Comparison of ENCODE assay signal across 8 cellular contexts in genomic region chr2:178478102-178478441, GRCh38. TPM values are rescaled to one million over a fixed set of nuclear protein-coding genes. Genes with fewer than 3 reads are reported as not detected.
DNase-seq lines count a peak whose midpoint lies in the region; ATAC-seq, FAIRE-seq and TF ChIP-seq lines count a peak whose summit lies in the region.

No MANE protein-coding gene starts in this region.

- peak; percentile 65 for FAIRE-seq in GM12878 (lab: Jason Lieb, UNC)

- peaks cover 3% of the 10 kb centered on the region for H3K36me3 Mint-ChIP-seq in activated CD4-positive, alpha-beta T cell treated with anti-CD3 and anti-CD28 coated beads, Interleukin-2, amount 10 ng/mL, durations not matched to agents 24 days and 14 days (ENCODE audit: low read depth)
- H3K36me3 Mint-ChIP-seq in IgD-negative memory B cell = no peaks in the 10 kb centered on the region
- no peaks in the 10 kb centered on the region for H3K36me3 Mint-ChIP-seq in type B pancreatic cell

- POLR2A ChIA-PET in GM12878 (lab: Charles Lee) = no interaction called here

- peak overlapping the region; percentile 97 for H3K4me2 ChIP-seq in GM12878 (ENCODE audit: control insufficient read depth, insufficient read depth)

- RAD21 ChIA-PET in GM12878 (lab: Charles Lee; ENCODE audit: unreplicated experiment) = no interaction called here

- CTCF ChIA-PET in GM12878 (lab: Yijun Ruan, JAX) = no interaction called here

- no peaks in the 10 kb centered on the region for H3K9me3 Mint-ChIP-seq in activated CD4-positive, alpha-beta T cell treated with anti-CD3 and anti-CD28 coated beads, Interleukin-2, amount 10 ng/mL, durations not matched to agents 24 days and 14 days
- no peaks in the 10 kb centered on the region for H3K9me3 Mint-ChIP-seq in IgD-negative memory B cell
- no peaks in the 10 kb centered on the region for H3K9me3 Mint-ChIP-seq in type B pancreatic cell

- peak overlapping the region; percentile 97 for H3K27ac Mint-ChIP-seq in activated CD4-positive, alpha-beta T cell treated with anti-CD3 and anti-CD28 coated beads, Interleukin-2, amount 10 ng/mL, durations not matched to agents 24 days and 14 days
- H3K27ac Mint-ChIP-seq in IgD-negative memory B cell = peak overlapping the region; percentile 96 to 99 (median 99)
- H3K27ac Mint-ChIP-seq in type B pancreatic cell = peak overlapping the region; percentile 99

- H3K27ac ChIP-seq in GM12878 (ENCODE audit: control insufficient read depth, insufficient read depth) = peak overlapping the region; percentile 88

- H3K4me1 Mint-ChIP-seq in activated CD4-positive, alpha-beta T cell treated with anti-CD3 and anti-CD28 coated beads, Interleukin-2, amount 10 ng/mL, durations not matched to agents 24 days and 14 days = peaks cover 37% of the 10 kb centered on the region
- H3K4me1 Mint-ChIP-seq in IgD-negative memory B cell = peaks cover 31 to 40% (median 33%) of the 10 kb centered on the region in 3 donors
- peaks cover 32% of the 10 kb centered on the region for H3K4me1 Mint-ChIP-seq in type B pancreatic cell (ENCODE audit: unreplicated experiment)

- no peak for DNase-seq in activated CD4-positive, alpha-beta T cell treated with anti-CD3 and anti-CD28 coated beads, Interleukin-2, amount 10 ng/mL, durations not matched to agents 24 days and 14 days
- no peak for DNase-seq in activated CD4-positive, alpha-beta T cell treated with anti-CD3 and anti-CD28 coated beads, Interleukin-2, amount 50 U/mL, for 1 hour
- DNase-seq in GM12878 (ENCODE audit: low read depth, low spot score) = no peak
- DNase-seq in lower leg skin (ENCODE audit: low spot score in 2 of 2) = no peak
- no peak for DNase-seq in type B pancreatic cell (ENCODE audit: extremely low spot score, unreplicated experiment)
- DNase-seq in GDM1 (lab: John Stamatoyannopoulos, UW) = no peak
- DNase-seq in NCI-H1417 treated with DMSO at 0.1 percent for 48 hours (lab: John Stamatoyannopoulos, UW) = no peak

- H3K4me3 ChIP-seq in GM12878 (peak overlapping the region; percentile 99), lower leg skin (ENCODE audit: low read depth, poor library complexity, severe bottlenecking) (peak overlapping the region; percentile 39)

- H3K36me3 ChIP-seq in GM12878 (ENCODE audit: control insufficient read depth in 2 of 2, insufficient read depth in 2 of 2, low read length in 1 of 2) = no peaks in the 10 kb centered on the region

- in situ Hi-C loops in GM12878 (cut with MboI) = no loop called here

- ATAC-seq in GM12878 = peak; percentile 3; the same call in 2 of the 3 replicates

- BruUV-seq in GM12878 (replicated peaks; lab: Mats Ljungman, UMichigan) = TSS peak; percentile 90

- TF ChIP-seq RAD21 in GM12878 (IDR thresholded peaks at IDR 0.05; ENCODE audit: insufficient read depth, low read depth, low read length) = no peak

- SMC1A ChIA-PET in GM12878 (lab: Charles Lee; ENCODE audit: uncharacterized antibody, unreplicated experiment) = interaction anchor here (1.6 kb wide), 1 partner anchor 52 kb away, joined by 3 read pairs; no protein-coding TSS in a partner anchor

- peaks cover 29% of the 10 kb centered on the region for H3K79me2 ChIP-seq in GM12878 (ENCODE audit: control insufficient read depth, insufficient read depth, low read length)

- no peak for TF ChIP-seq EP300 in GM12878 (IDR thresholded peaks at IDR 0.05; ENCODE audit: borderline replicate concordance in 1 of 2, control insufficient read depth in 1 of 2, low read depth in 2 of 2, low read length in 2 of 2)

- peaks cover 7% of the 10 kb centered on the region; the same call in 1 of the 2 replicates for H3K4me1 ChIP-seq in GM12878 (ENCODE audit: control insufficient read depth, insufficient read depth, low read length)

- H2AFZ ChIP-seq in GM12878 (ENCODE audit: control insufficient read depth, low read depth, low read length) = peak overlapping the region; percentile 98

- peak overlapping the region; percentile 94 for H3K9ac ChIP-seq in GM12878 (ENCODE audit: control insufficient read depth, insufficient read depth, low read length)

- H3K27me3 ChIP-seq in GM12878 (replicated peaks in 1 of 2; ENCODE audit: control insufficient read depth in 2 of 2, insufficient read depth in 2 of 2, low read length in 1 of 2) = no peaks in the 10 kb centered on the region

- peak overlapping the region; percentile 93 for H3K4me3 Mint-ChIP-seq in activated CD4-positive, alpha-beta T cell treated with anti-CD3 and anti-CD28 coated beads, Interleukin-2, amount 10 ng/mL, durations not matched to agents 24 days and 14 days
- H3K4me3 Mint-ChIP-seq in IgD-negative memory B cell = peak overlapping the region; percentile 95 to 100 (median 98)
- peak overlapping the region; percentile 99 for H3K4me3 Mint-ChIP-seq in type B pancreatic cell

- no peaks in the 10 kb centered on the region for H3K9me3 ChIP-seq in GM12878 (replicated peaks; ENCODE audit: control insufficient read depth, insufficient read depth, low read length)

- intact Hi-C loops in activated CD4-positive, alpha-beta T cell treated with anti-CD3 and anti-CD28 coated beads, Interleukin-2, amount 10 ng/mL, durations not matched to agents 24 days and 14 days (cut with micrococcal nuclease) = loop anchor here (1.0 to 2.0 kb wide), 3 partner anchors 27 to 365 kb away; partner anchors contain the start of genes PJVK, PRKRA and RBM45
- intact Hi-C loops in GM12878 (cut with micrococcal nuclease; ENCODE audit: unreplicated experiment) (loop anchor here (1.0 to 10.0 kb wide), 3 partner anchors 27 to 437 kb away; partner anchors contain the start of genes PJVK and PRKRA), lower leg skin (cut with DNase I; ENCODE audit: low total_unique reads) (no loop called here)

- TF ChIP-seq CTCF in GM12878 (IDR thresholded peaks at IDR 0.05 in 2 of 3, conservative IDR thresholded peaks at IDR 0.05 in 1 of 3; ENCODE audit: control insufficient read depth in 2 of 3, extremely low read depth in 1 of 3, insufficient read depth in 1 of 3, low read depth in 3 of 3, low read length in 3 of 3) (no peak), lower leg skin (IDR thresholded peaks at IDR 0.05) (no peak), type B pancreatic cell (conservative IDR thresholded peaks at IDR 0.05) (no peak)

- 0% methylated on average over 10 of the region's 10 CpGs for WGBS in GM12878 (ENCODE audit: insufficient coverage, insufficient replicate concordance, low lambda C conversion rate, missing lambda C conversion rate)
- WGBS in lower leg skin, 2 donors = 2 to 3% methylated on average over 10 of the region's 10 CpGs

- no peaks in the 10 kb centered on the region for H4K20me1 ChIP-seq in GM12878 (ENCODE audit: control insufficient read depth, insufficient read depth)

- no peaks in the 10 kb centered on the region for H3K27me3 Mint-ChIP-seq in activated CD4-positive, alpha-beta T cell treated with anti-CD3 and anti-CD28 coated beads, Interleukin-2, amount 10 ng/mL, durations not matched to agents 24 days and 14 days
- H3K27me3 Mint-ChIP-seq in IgD-negative memory B cell (no peaks in the 10 kb centered on the region), type B pancreatic cell (no peaks in the 10 kb centered on the region)

- no peak for TF ChIP-seq POLR2A in GM12878 (IDR thresholded peaks at IDR 0.05; ENCODE audit: low read depth, low read length)
- TF ChIP-seq POLR2A in lower leg skin (IDR thresholded peaks at IDR 0.05) = no peak

RNA-seq across cellular contexts. Expression of gene FKBP7, which starts 0.3 kb away (rescaled TPM):
- 4.8 and 4.9 TPM in 2 replicates for total RNA-seq in activated CD4-positive, alpha-beta T cell treated with anti-CD3 and anti-CD28 coated beads, Interleukin-2, amount 10 ng/mL, durations not matched to agents 24 days and 14 days
- polyA plus RNA-seq in IgD-negative memory B cell (4.5 TPM), GM12878 (2011; rRNA removed) (6.3 and 8.1 TPM in 2 replicates), GM12878 (2014; fragmentation: Illumina TruSeq; extraction: Trizol) (15.2 and 17.0 TPM in 2 replicates), GM12878 (2014; fragmentation: Nextera tagmentation; extraction: Ambion mirVana) (10 to 100 TPM; 16.6 to 16.7 TPM), GM12878 (2014; rRNA removed) (9.8 and 11.3 TPM in 2 replicates), GM12878 (2016; fragmentation: Nextera tagmentation; extraction: Ambion mirVana) (10 to 100 TPM; 13.7 to 14.7 TPM)
- 5.1 and 5.2 TPM in 2 replicates for total RNA-seq in GM12878 (2013; cell fraction: nucleolus; rRNA removed)
- total RNA-seq in GM12878 (2014; rRNA removed) (7.8 and 10.2 TPM in 2 replicates), GM12878 (2014; rRNA removed; fragmentation: Illumina TruSeq; extraction: Trizol) (9.6 and 10.5 TPM in 2 replicates), GM12878 (2021) (5.6 and 6.4 TPM in 2 replicates), lower leg skin (1 to 10 TPM; 4.6 to 6.7 (median 5.4) TPM), type B pancreatic cell (ENCODE audit: low replicate concordance) (7.2 and 34.1 TPM in 2 replicates)
- polyA plus RNA-seq in GM12878 (2011; ENCODE audit: low read depth) = 4.9 TPM
- 2.8 TPM in 2 replicates for polyA plus RNA-seq in GM12878 (2011; cell fraction: cytosol; rRNA removed)
- 2.4 and 2.9 TPM in 2 replicates for polyA plus RNA-seq in GM12878 (2011; cell fraction: nucleus; rRNA removed)
- 3.6 and 4.4 TPM in 2 replicates for polyA plus RNA-seq in GM12878 (2012)
- polyA minus RNA-seq in GM12878 (2011; rRNA and poly(A)+ RNA removed) = 1.1 and 1.8 TPM in 2 replicates
- polyA minus RNA-seq in GM12878 (2011; cell fraction: cytosol; rRNA and poly(A)+ RNA removed) = 0.94 and 2.8 TPM in 2 replicates
- polyA minus RNA-seq in GM12878 (2011; cell fraction: nucleus; rRNA and poly(A)+ RNA removed) = 3.9 and 5.0 TPM in 2 replicates

RNA-seq across cellular contexts. Expression of gene PLEKHA3, which starts 2.2 kb away (rescaled TPM):
- total RNA-seq in activated CD4-positive, alpha-beta T cell treated with anti-CD3 and anti-CD28 coated beads, Interleukin-2, amount 10 ng/mL, durations not matched to agents 24 days and 14 days = 28.0 and 35.4 TPM in 2 replicates
- polyA plus RNA-seq in IgD-negative memory B cell = 36.5 TPM
- total RNA-seq in GM12878 (2013; cell fraction: nucleolus; rRNA removed) = 9.8 and 12.6 TPM in 2 replicates
- 3.8 and 3.9 TPM in 2 replicates for total RNA-seq in GM12878 (2014; rRNA removed)
- 7.1 and 7.3 TPM in 2 replicates for total RNA-seq in GM12878 (2014; rRNA removed; fragmentation: Illumina TruSeq; extraction: Trizol)
- 13.3 and 15.3 TPM in 2 replicates for total RNA-seq in GM12878 (2021)
- polyA plus RNA-seq in GM12878 (2011; ENCODE audit: low read depth) = 1.3 TPM
- 21.1 and 34.0 TPM in 2 replicates for polyA plus RNA-seq in GM12878 (2011; rRNA removed)
- polyA plus RNA-seq in GM12878 (2011; cell fraction: cytosol; rRNA removed) = 3.0 and 3.4 TPM in 2 replicates
- polyA plus RNA-seq in GM12878 (2011; cell fraction: nucleus; rRNA removed) = 3.9 and 5.8 TPM in 2 replicates
- 4.5 and 6.7 TPM in 2 replicates for polyA plus RNA-seq in GM12878 (2012)
- polyA plus RNA-seq in GM12878 (2014; fragmentation: Illumina TruSeq; extraction: Trizol) = 7.2 and 7.3 TPM in 2 replicates
- polyA plus RNA-seq in GM12878 (2014; fragmentation: Nextera tagmentation; extraction: Ambion mirVana) = 1 to 10 TPM; 1.4 to 2.0 TPM
- polyA plus RNA-seq in GM12878 (2014; rRNA removed) = 5.4 and 7.6 TPM in 2 replicates
- polyA plus RNA-seq in GM12878 (2016; fragmentation: Nextera tagmentation; extraction: Ambion mirVana) = 10 to 100 TPM; 10.3 to 10.6 TPM
- 4.4 and 7.1 TPM in 2 replicates for polyA minus RNA-seq in GM12878 (2011; rRNA and poly(A)+ RNA removed)
- polyA minus RNA-seq in GM12878 (2011; cell fraction: cytosol; rRNA and poly(A)+ RNA removed) = 2.9 and 7.5 TPM in 2 replicates
- polyA minus RNA-seq in GM12878 (2011; cell fraction: nucleus; rRNA and poly(A)+ RNA removed) = 5.0 and 8.4 TPM in 2 replicates
- total RNA-seq in lower leg skin = 1 to 10 TPM; 2.7 to 7.6 (median 4.2) TPM
- total RNA-seq in type B pancreatic cell (ENCODE audit: low replicate concordance) = 16.2 and 20.7 TPM in 2 replicates

RNA-seq across cellular contexts. Expression of gene PJVK, which starts 26.9 kb away (rescaled TPM):
- 2.0 and 2.3 TPM in 2 replicates for total RNA-seq in activated CD4-positive, alpha-beta T cell treated with anti-CD3 and anti-CD28 coated beads, Interleukin-2, amount 10 ng/mL, durations not matched to agents 24 days and 14 days
- polyA plus RNA-seq in IgD-negative memory B cell = 0.15 TPM
- total RNA-seq in GM12878 (2013; cell fraction: nucleolus; rRNA removed) = 8.4 and 8.6 TPM in 2 replicates
- total RNA-seq in GM12878 (2014; rRNA removed) = 3.4 and 4.4 TPM in 2 replicates
- total RNA-seq in GM12878 (2014; rRNA removed; fragmentation: Illumina TruSeq; extraction: Trizol) = 4.3 TPM in 2 replicates
- 2.9 and 3.1 TPM in 2 replicates for total RNA-seq in GM12878 (2021)
- polyA plus RNA-seq in GM12878 (2011; ENCODE audit: low read depth) = 3.6 TPM
- 6.2 and 9.5 TPM in 2 replicates for polyA plus RNA-seq in GM12878 (2011; rRNA removed)
- polyA plus RNA-seq in GM12878 (2011; cell fraction: cytosol; rRNA removed) = 2.1 and 2.4 TPM in 2 replicates
- 8.5 and 9.4 TPM in 2 replicates for polyA plus RNA-seq in GM12878 (2011; cell fraction: nucleus; rRNA removed)
- 4.7 and 6.7 TPM in 2 replicates for polyA plus RNA-seq in GM12878 (2012)
- polyA plus RNA-seq in GM12878 (2014; fragmentation: Illumina TruSeq; extraction: Trizol) = 6.4 and 7.4 TPM in 2 replicates
- 1 to 10 TPM; 2.1 to 3.0 TPM for polyA plus RNA-seq in GM12878 (2014; fragmentation: Nextera tagmentation; extraction: Ambion mirVana)
- polyA plus RNA-seq in GM12878 (2014; rRNA removed) = 4.0 and 6.8 TPM in 2 replicates
- polyA plus RNA-seq in GM12878 (2016; fragmentation: Nextera tagmentation; extraction: Ambion mirVana) = 1 to 10 TPM; 1.8 to 2.6 TPM
- polyA minus RNA-seq in GM12878 (2011; rRNA and poly(A)+ RNA removed) = 1.6 and 1.7 TPM in 2 replicates
- polyA minus RNA-seq in GM12878 (2011; cell fraction: cytosol; rRNA and poly(A)+ RNA removed) = 1.1 and 1.4 TPM in 2 replicates
- polyA minus RNA-seq in GM12878 (2011; cell fraction: nucleus; rRNA and poly(A)+ RNA removed) = 3.1 and 5.6 TPM in 2 replicates
- total RNA-seq in lower leg skin = 1 to 10 TPM in 3 of 4 donors, under 1 TPM in 1; 0.84 to 6.6 (median 1.2) TPM
- 2.3 and 8.0 TPM in 2 replicates for total RNA-seq in type B pancreatic cell (ENCODE audit: low replicate concordance)

RNA-seq across cellular contexts. Expression of gene PRKRA, which starts 27.1 kb away (rescaled TPM):
- total RNA-seq in activated CD4-positive, alpha-beta T cell treated with anti-CD3 and anti-CD28 coated beads, Interleukin-2, amount 10 ng/mL, durations not matched to agents 24 days and 14 days = 52.4 and 61.2 TPM in 2 replicates
- 58.7 TPM for polyA plus RNA-seq in IgD-negative memory B cell
- 99.5 and 101 TPM in 2 replicates for total RNA-seq in GM12878 (2013; cell fraction: nucleolus; rRNA removed)
- 70.1 and 74.5 TPM in 2 replicates for total RNA-seq in GM12878 (2014; rRNA removed)
- 49.5 and 50.1 TPM in 2 replicates for total RNA-seq in GM12878 (2014; rRNA removed; fragmentation: Illumina TruSeq; extraction: Trizol)
- 46.8 and 49.1 TPM in 2 replicates for total RNA-seq in GM12878 (2021)
- 27.2 TPM for polyA plus RNA-seq in GM12878 (2011; ENCODE audit: low read depth)
- 65.7 and 80.6 TPM in 2 replicates for polyA plus RNA-seq in GM12878 (2011; rRNA removed)
- 40.1 and 59.0 TPM in 2 replicates for polyA plus RNA-seq in GM12878 (2011; cell fraction: cytosol; rRNA removed)
- polyA plus RNA-seq in GM12878 (2011; cell fraction: nucleus; rRNA removed) = 47.4 and 47.8 TPM in 2 replicates
- polyA plus RNA-seq in GM12878 (2012) = 45.5 and 50.4 TPM in 2 replicates
- 48.2 and 68.4 TPM in 2 replicates for polyA plus RNA-seq in GM12878 (2014; fragmentation: Illumina TruSeq; extraction: Trizol)
- 10 to 100 TPM; 19.1 to 25.1 TPM for polyA plus RNA-seq in GM12878 (2014; fragmentation: Nextera tagmentation; extraction: Ambion mirVana)
- polyA plus RNA-seq in GM12878 (2014; rRNA removed) = 53.8 and 59.3 TPM in 2 replicates
- polyA plus RNA-seq in GM12878 (2016; fragmentation: Nextera tagmentation; extraction: Ambion mirVana) = 10 to 100 TPM; 71.1 to 75.6 TPM
- 43.6 and 62.9 TPM in 2 replicates for polyA minus RNA-seq in GM12878 (2011; rRNA and poly(A)+ RNA removed)
- polyA minus RNA-seq in GM12878 (2011; cell fraction: cytosol; rRNA and poly(A)+ RNA removed) = 28.7 and 34.7 TPM in 2 replicates
- polyA minus RNA-seq in GM12878 (2011; cell fraction: nucleus; rRNA and poly(A)+ RNA removed) = 68.9 and 87.0 TPM in 2 replicates
- 10 to 100 TPM; 53.8 to 71.2 (median 57.3) TPM for total RNA-seq in lower leg skin
- total RNA-seq in type B pancreatic cell (ENCODE audit: low replicate concordance) = 52.2 and 69.5 TPM in 2 replicates
